Comparison of ENCODE assay signal across 19 cellular contexts in genomic region chr5:172805736-172806255, GRCh38. TPM values are rescaled to one million over a fixed set of nuclear protein-coding genes. Genes with fewer than 3 reads are reported as not detected.
DNase-seq lines count a peak whose midpoint lies in the region; ATAC-seq and TF ChIP-seq lines count a peak whose summit lies in the region.
"Had no signal": no experiment of that assay in that cellular context is flagged by ENCODE, and none has a peak within 500 bp of the region (broad histone marks: within the 10 kb centered on the region; RNA-seq: fewer than 3 reads in every experiment).

No MANE protein-coding gene starts in this region.

- no peaks in the 10 kb centered on the region for H3K9me3 Mint-ChIP-seq in activated CD4-positive, alpha-beta T cell treated with anti-CD3 and anti-CD28 coated beads, Interleukin-2, amount 10 ng/mL, durations not matched to agents 24 days and 14 days
- no peaks in the 10 kb centered on the region for H3K9me3 Mint-ChIP-seq in effector memory CD8-positive, alpha-beta T cell

- dilution Hi-C loops in IMR-90 (cut with HindIII; ENCODE audit: low sequenced_read_pairs, unreplicated experiment) = no loop called here

- no peak for DNase-seq in activated CD4-positive, alpha-beta T cell treated with anti-CD3 and anti-CD28 coated beads, Interleukin-2, amount 10 ng/mL, durations not matched to agents 24 days and 14 days
- no peak for DNase-seq in activated CD4-positive, alpha-beta T cell treated with anti-CD3 and anti-CD28 coated beads, Interleukin-2, amount 50 U/mL, for 4 hours
- DNase-seq in IMR-90 = no peak
- DNase-seq in effector memory CD8-positive, alpha-beta T cell = no peak
- peak; percentile 79 for DNase-seq in spleen
- DNase-seq in COR-L47 (lab: John Stamatoyannopoulos, UW) = no peak
- DNase-seq in NCI-H128 (lab: John Stamatoyannopoulos, UW; ENCODE audit: unreplicated experiment) = no peak
- DNase-seq: 8988T; activated naive CD4-positive, alpha-beta T cell; CD4-positive, CD25-positive, alpha-beta regulatory T cell; NCI-H1092; NCI-H2107; ovary; stimulated activated CD4-positive, alpha-beta T cell treated with anti-CD3 and anti-CD28 coated beads, Interleukin-4, amount 100 ng/mL, for 4 hours; SW 1271; transverse colon had no signal

- ATAC-seq in IMR-90 (ENCODE audit: low read depth) (no peak), GM19023 (IDR thresholded peaks at IDR 0.05; ENCODE audit: unreplicated experiment) (no peak)
- no peak for ATAC-seq in effector memory CD8-positive, alpha-beta T cell (replicated peaks)
- ATAC-seq: GM12878 had no signal

- H3K27ac ChIP-seq in IMR-90 (ENCODE audit: insufficient read depth, low read length) = no peak overlapping the region
- H3K27ac ChIP-seq in spleen = peak overlapping the region in 6 of 8 donors; percentile 89 to 96 (median 94)
- H3K27ac ChIP-seq: ovary had no signal

- peak overlapping the region; percentile 73; the same call in 1 of the 2 replicates for H2BK20ac ChIP-seq in IMR-90 (ENCODE audit: low read depth, low read length)

- WGBS in IMR-90 (ENCODE audit: extremely low coverage in 2 of 2, insufficient read length in 1 of 2), 2 experiments = 78% methylated on average over 5 of the region's 9 CpGs; no CpG with 5 or more reads in 1 of the 2 experiments
- whole genome bisulfite sequencing in spleen, 5 donors = 87 to 96% (median 92%) methylated on average over 9 of the region's 9 CpGs

- no peak overlapping the region for H3K56ac ChIP-seq in IMR-90 (ENCODE audit: extremely low read depth, insufficient read depth, low read length)

- H3K4me2 ChIP-seq in IMR-90 (ENCODE audit: low read depth, low read length) = no peak overlapping the region

- no peak overlapping the region for H3K14ac ChIP-seq in IMR-90 (replicated peaks; ENCODE audit: low read depth, low read length)

- no peak overlapping the region for H3K9ac ChIP-seq in IMR-90 (ENCODE audit: low read depth, low read length)

- H3K4me1 Mint-ChIP-seq in activated CD4-positive, alpha-beta T cell treated with anti-CD3 and anti-CD28 coated beads, Interleukin-2, amount 10 ng/mL, durations not matched to agents 24 days and 14 days = peaks cover 14% of the 10 kb centered on the region
- peaks cover 8 to 10% of the 10 kb centered on the region in 2 donors for H3K4me1 Mint-ChIP-seq in effector memory CD8-positive, alpha-beta T cell (ENCODE audit: low read depth in 2 of 2)

- no peaks in the 10 kb centered on the region for H4K20me1 ChIP-seq in IMR-90 (ENCODE audit: insufficient read depth, low read length)

- H2BK5ac ChIP-seq in IMR-90 (ENCODE audit: low read depth, low read length, poor library complexity, severe bottlenecking) = peak overlapping the region; percentile 67

- CTCF ChIA-PET in IMR-90 (lab: Yijun Ruan, JAX) = no interaction called here

- H3K4ac ChIP-seq in IMR-90 (ENCODE audit: low read depth, low read length) = peak overlapping the region; percentile 67

- TF ChIP-seq POLR2A in IMR-90 (IDR thresholded peaks at IDR 0.05; ENCODE audit: low read depth, low read length) (no peak), spleen (IDR thresholded peaks at IDR 0.05) (no peak)

- peak overlapping the region; percentile 93; the same call in 1 of the 3 replicates for H2BK15ac ChIP-seq in IMR-90 (ENCODE audit: low read depth, low read length)

- H2AFZ ChIP-seq in IMR-90 (replicated peaks; ENCODE audit: low read length, poor library complexity) = peak overlapping the region; percentile 74

- intact Hi-C loops in activated CD4-positive, alpha-beta T cell treated with anti-CD3 and anti-CD28 coated beads, Interleukin-2, amount 10 ng/mL, durations not matched to agents 24 days and 14 days (cut with micrococcal nuclease) = no loop called here
- intact Hi-C loops in IMR-90 (cut with micrococcal nuclease) = no loop called here
- intact Hi-C loops in spleen (cut with DNase I; ENCODE audit: low total_unique reads) = no loop called here

- peak overlapping the region; percentile 51 for H3K27ac Mint-ChIP-seq in activated CD4-positive, alpha-beta T cell treated with anti-CD3 and anti-CD28 coated beads, Interleukin-2, amount 10 ng/mL, durations not matched to agents 24 days and 14 days
- H3K27ac Mint-ChIP-seq in effector memory CD8-positive, alpha-beta T cell = peak overlapping the region; percentile 56 to 94

- TF ChIP-seq RAD21 in IMR-90 (IDR thresholded peaks at IDR 0.05; ENCODE audit: low read length) = no peak

- BruUV-seq in IMR-90 (replicated peaks; lab: Mats Ljungman, UMichigan) = no TSS peak

- POLR2A ChIA-PET in IMR-90 (lab: Charles Lee; ENCODE audit: unreplicated experiment) = no interaction called here

- in situ Hi-C loops in IMR-90 (cut with MboI; ENCODE audit: low sequenced_read_pairs) = no loop called here

- H3K4me3 ChIP-seq in IMR-90 (ENCODE audit: insufficient read depth, low read depth, low read length) (no peak overlapping the region), spleen (no peak overlapping the region)
- H3K4me3 ChIP-seq: GM12878, heart left ventricle, ovary, transverse colon had no signal

- peak overlapping the region; percentile 57; the same call in 1 of the 2 replicates for H4K91ac ChIP-seq in IMR-90 (ENCODE audit: insufficient read depth, low read depth, low read length)

- H3K36me3 ChIP-seq in IMR-90 (ENCODE audit: control insufficient read depth, insufficient read depth, low read length) (no peaks in the 10 kb centered on the region), spleen (no peaks in the 10 kb centered on the region)
- H3K36me3 ChIP-seq: heart left ventricle, ovary, transverse colon had no signal

- peaks cover 9 to 27% of the 10 kb centered on the region in 2 experiments for H3K79me1 ChIP-seq in IMR-90 (ENCODE audit: low read depth in 1 of 2, low read length in 2 of 2)

- H4K8ac ChIP-seq in IMR-90 (ENCODE audit: low read depth in 2 of 2, low read length in 2 of 2) = peak overlapping the region; percentile 51; a peak in 2 of 4 replicates

- H3K36me3 Mint-ChIP-seq in activated CD4-positive, alpha-beta T cell treated with anti-CD3 and anti-CD28 coated beads, Interleukin-2, amount 10 ng/mL, durations not matched to agents 24 days and 14 days (ENCODE audit: low read depth) = no peaks in the 10 kb centered on the region
- peaks cover 11% of the 10 kb centered on the region for H3K36me3 Mint-ChIP-seq in effector memory CD8-positive, alpha-beta T cell (ENCODE audit: insufficient read depth)
- H3K36me3 Mint-ChIP-seq: CD4-positive, CD25-positive, alpha-beta regulatory T cell had no signal

- TF ChIP-seq CTCF in IMR-90 (conservative IDR thresholded peaks at IDR 0.05; ENCODE audit: low read depth, low read length) (no peak), spleen (IDR thresholded peaks at IDR 0.05 in 8 of 11, conservative IDR thresholded peaks at IDR 0.05 in 3 of 11) (no peak)

- H3K23ac ChIP-seq in IMR-90 (ENCODE audit: low read depth, low read length) = no peak overlapping the region; the same call in 1 of the 2 replicates

- no peaks in the 10 kb centered on the region for H3K27me3 Mint-ChIP-seq in activated CD4-positive, alpha-beta T cell treated with anti-CD3 and anti-CD28 coated beads, Interleukin-2, amount 10 ng/mL, durations not matched to agents 24 days and 14 days
- H3K27me3 Mint-ChIP-seq in effector memory CD8-positive, alpha-beta T cell = no peaks in the 10 kb centered on the region

- H3K18ac ChIP-seq in IMR-90 (ENCODE audit: low read depth, low read length) = no peak overlapping the region

- H3K4me3 Mint-ChIP-seq in activated CD4-positive, alpha-beta T cell treated with anti-CD3 and anti-CD28 coated beads, Interleukin-2, amount 10 ng/mL, durations not matched to agents 24 days and 14 days = no peak overlapping the region
- no peak overlapping the region for H3K4me3 Mint-ChIP-seq in effector memory CD8-positive, alpha-beta T cell

- H3K27me3 ChIP-seq in IMR-90 (ENCODE audit: control insufficient read depth, insufficient read depth, low read length) (no peaks in the 10 kb centered on the region), spleen (replicated peaks in 1 of 7) (no peaks in the 10 kb centered on the region)
- H3K27me3 ChIP-seq: heart left ventricle, ovary, transverse colon had no signal

- peak overlapping the region; percentile 81 for H2AK5ac ChIP-seq in IMR-90 (ENCODE audit: low read depth, low read length)

- peak overlapping the region; percentile 60 for H2BK120ac ChIP-seq in IMR-90 (ENCODE audit: low read depth, low read length)

- H3K9me1 ChIP-seq in IMR-90 (ENCODE audit: insufficient read depth, low read length) = peaks cover 17% of the 10 kb centered on the region

- H3K4me1 ChIP-seq in IMR-90 (ENCODE audit: control insufficient read depth, insufficient read depth, low read length) (peaks cover 18% of the 10 kb centered on the region), spleen (peaks cover 4 to 45% (median 19%) of the 10 kb centered on the region in 6 donors)

- 0 out of 2 replicates have a peak overlapping the region, but pooled peaks have one; percentile 19 for H4K5ac ChIP-seq in IMR-90 (ENCODE audit: low read depth, low read length)

- H2AK9ac ChIP-seq in IMR-90 (replicated peaks; ENCODE audit: low read depth, low read length, poor library complexity) = no peak overlapping the region

- peaks cover 3% of the 10 kb centered on the region for H3K9me3 ChIP-seq in IMR-90 (ENCODE audit: control insufficient read depth, insufficient read depth, low read length)
- H3K9me3 ChIP-seq in spleen = peaks cover 0 to 7% (median 0%) of the 10 kb centered on the region in 8 donors

TF ChIP-seq in IMR-90, 13 proteins besides CTCF, POLR2A, EP300 and RAD21 (continues in another document):
- TF ChIP-seq RCOR1 (IDR thresholded peaks at IDR 0.05; ENCODE audit: insufficient replicate concordance, low read length) (no peak), CEBPB (IDR thresholded peaks at IDR 0.05; ENCODE audit: low read depth, low read length) (no peak), RFX5 (IDR thresholded peaks at IDR 0.05; ENCODE audit: low read depth, low read length) (no peak), NFE2L2 (IDR thresholded peaks at IDR 0.05; ENCODE audit: low read depth, low read length) (no peak)

RNA-seq across cellular contexts. Expression of gene ERGIC1, which starts 28.3 kb away (rescaled TPM):
- total RNA-seq in activated CD4-positive, alpha-beta T cell treated with anti-CD3 and anti-CD28 coated beads, Interleukin-2, amount 10 ng/mL, durations not matched to agents 24 days and 14 days = 47.1 and 47.3 TPM in 2 replicates
- 124 and 134 TPM in 2 replicates for total RNA-seq in IMR-90 (2012; rRNA removed)
- polyA plus RNA-seq in IMR-90 (2012; rRNA removed) = 185 and 192 TPM in 2 replicates
- 59.2 and 179 TPM in 2 replicates for polyA plus RNA-seq in IMR-90 (2012; cell fraction: cytosol; rRNA removed)
- polyA plus RNA-seq in IMR-90 (2012; cell fraction: nucleus; rRNA removed; ENCODE audit: low replicate concordance) = 128 and 132 TPM in 2 replicates
- 100 to 1,000 TPM in 6 of 7 donors, 10 to 100 TPM in 1; 96.6 to 166 (median 143) TPM for total RNA-seq in spleen
- polyA plus RNA-seq in spleen = 10 to 100 TPM; 36.9 to 84.6 (median 46.8) TPM

RNA-seq across cellular contexts. Expression of gene DUSP1, which starts 34.8 kb away (rescaled TPM):
- 10.2 and 10.6 TPM in 2 replicates for total RNA-seq in activated CD4-positive, alpha-beta T cell treated with anti-CD3 and anti-CD28 coated beads, Interleukin-2, amount 10 ng/mL, durations not matched to agents 24 days and 14 days
- total RNA-seq in IMR-90 (2012; rRNA removed) (304 and 320 TPM in 2 replicates), spleen (100 to 1,000 TPM; 197 to 818 (median 376) TPM)
- polyA plus RNA-seq in IMR-90 (2012; rRNA removed) (467 and 674 TPM in 2 replicates), spleen (100 to 1,000 TPM in 1 of 3 donors, 10 to 100 TPM in 2; 46.0 to 116 (median 68.9) TPM)
- polyA plus RNA-seq in IMR-90 (2012; cell fraction: cytosol; rRNA removed) = 405 and 1,457 TPM in 2 replicates
- polyA plus RNA-seq in IMR-90 (2012; cell fraction: nucleus; rRNA removed; ENCODE audit: low replicate concordance) = 1,904 and 1,990 TPM in 2 replicates

Comparison
In these comparisons a context has a peak if more than half of its experiments do, and no peak if none do; other contexts are left out.
1. RNA of gene DUSP1, which starts 34.8 kb away (total RNA-seq): 197 to 818 TPM in spleen and 304 to 320 TPM in IMR-90; 10.2 to 10.6 TPM in activated CD4-positive, alpha-beta T cell treated with anti-CD3 and anti-CD28 coated beads, Interleukin-2, amount 10 ng/mL, durations not matched to agents 24 days and 14 days; every median in the first group is over 10 times any median in the second.